ENCODE assay signal across 8 cellular contexts in the genomic region with DNA sequence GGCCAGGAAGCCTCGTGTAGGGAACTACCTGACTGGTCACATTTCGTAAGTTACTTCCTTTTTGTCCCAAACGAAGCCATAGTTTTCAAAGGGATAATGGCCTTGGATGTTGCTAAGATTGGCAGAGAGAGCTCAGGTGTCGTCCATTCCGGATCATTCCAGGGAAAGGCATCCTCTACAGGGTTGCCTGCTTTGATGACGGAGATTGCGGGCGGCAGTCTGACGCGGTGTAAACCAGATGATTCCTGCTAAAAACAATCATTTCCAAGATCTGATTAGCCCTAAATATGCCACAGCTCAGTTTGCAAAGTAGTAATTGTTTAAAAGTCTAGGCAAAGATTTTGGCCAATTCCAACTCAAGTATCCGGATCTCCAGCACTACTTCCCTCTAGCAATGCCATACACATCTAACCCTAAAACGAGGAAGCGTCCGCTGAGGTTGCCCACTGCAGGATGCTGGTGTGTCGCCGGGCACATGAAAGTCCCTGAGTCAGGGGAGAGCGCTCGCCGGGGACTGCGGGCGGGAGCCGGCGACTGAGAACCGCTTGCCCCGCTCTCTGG. TPM values are rescaled to one million over a fixed set of nuclear protein-coding genes. Genes with fewer than 3 reads are reported as not detected.
A peak's percentile ranks its signal among the peaks of the same experiment; 100 is the strongest.
DNase-seq lines count a peak whose midpoint lies in the region; TF ChIP-seq lines count a peak whose summit lies in the region.

No MANE protein-coding gene starts in this region.

- TF ChIP-seq CTCF in AG10803 (conservative IDR thresholded peaks at IDR 0.05; ENCODE audit: low read length), result no peak
- no peak for TF ChIP-seq CTCF in foreskin fibroblast (IDR thresholded peaks at IDR 0.05; ENCODE audit: low read depth, low read length)
- no peak for TF ChIP-seq CTCF in sigmoid colon (IDR thresholded peaks at IDR 0.05)

- H3K27me3 ChIP-seq in H7 (ENCODE audit: control insufficient read depth, insufficient read depth, low read length), result no peaks in the 10 kb centered on the region
- H3K27me3 ChIP-seq in sigmoid colon, result no peaks in the 10 kb centered on the region

- peaks cover 0 to 22% (median 16%) of the 10 kb centered on the region in 4 donors for H3K4me1 ChIP-seq in sigmoid colon

- peak overlapping the region; percentile 91 to 98 (median 95) for H3K27ac ChIP-seq in sigmoid colon

- no peaks in the 10 kb centered on the region for H3K36me3 ChIP-seq in H7 (replicated peaks; ENCODE audit: control insufficient read depth, insufficient read depth, low read length)
- no peaks in the 10 kb centered on the region for H3K36me3 ChIP-seq in sigmoid colon

- DNase-seq in AG10803 (ENCODE audit: low read depth) (peak; percentile 38), H7 (peak; percentile 28), SKM-1 (lab: John Stamatoyannopoulos, UW; ENCODE audit: unreplicated experiment) (peak; percentile 90), foreskin fibroblast (no peak), sigmoid colon (no peak), midbrain (lab: John Stamatoyannopoulos, UW) (no peak), cerebellum (ENCODE audit: low spot score) (no peak), kidney tubule cell (ENCODE audit: low spot score) (no peak)

- no peaks in the 10 kb centered on the region for H3K9me3 ChIP-seq in sigmoid colon

- WGBS in sigmoid colon, 2 donors, result 5 to 13% methylated on average over 25 of the region's 25 CpGs

- H3K4me3 ChIP-seq in AG10803 (ENCODE audit: low read length), result peak overlapping the region; percentile 72
- peak overlapping the region; percentile 75 for H3K4me3 ChIP-seq in H7 (ENCODE audit: insufficient read depth, low read depth, low read length)
- H3K4me3 ChIP-seq in foreskin fibroblast (ENCODE audit: low read depth in 1 of 2, low read length in 2 of 2), result peak overlapping the region; percentile 67 to 80
- peak overlapping the region; percentile 42 to 83 (median 70) for H3K4me3 ChIP-seq in sigmoid colon

- TF ChIP-seq EP300 in sigmoid colon (IDR thresholded peaks at IDR 0.05), result no peak

- intact Hi-C loops in sigmoid colon (cut with DNase I), result loop anchor here (2.0 to 10.0 kb wide), 5 partner anchors 92 to 486 kb away; no protein-coding TSS in a partner anchor

- TF ChIP-seq POLR2A in sigmoid colon (IDR thresholded peaks at IDR 0.05), result no peak

RNA-seq across cellular contexts. Expression of gene MALT1, which starts 0.6 kb away (rescaled TPM):
- 18.9 and 28.6 TPM in 2 replicates for total RNA-seq in H7 (2014; rRNA removed; shearing (Covaris generic))
- 10 to 100 TPM; 17.1 to 22.4 (median 18.4) TPM for total RNA-seq in sigmoid colon
- polyA plus RNA-seq in sigmoid colon, result 10 to 100 TPM in 1 of 3 donors, 1 to 10 TPM in 2; 5.3 to 13.5 (median 5.4) TPM
- 31.1 TPM for total RNA-seq in cerebellum

RNA-seq across cellular contexts. Expression of gene ALPK2, which starts 41.8 kb away (rescaled TPM):
- total RNA-seq in H7 (2014; rRNA removed; shearing (Covaris generic)), result 0.26 and 0.42 TPM in 2 replicates
- total RNA-seq in sigmoid colon (1 to 10 TPM in 1 of 4 donors, under 1 TPM in 2, not detected in 1; 0.36 to 2.0 (median 0.55) TPM), cerebellum (0.45 TPM)
- 1 to 10 TPM in 1 of 3 donors, not detected in 2; 1.5 TPM for polyA plus RNA-seq in sigmoid colon

Comparison
In these comparisons a context has a peak if more than half of its experiments do, and no peak if none do; other contexts are left out.
1. DNase-seq: peak in AG10803 (single experiment), H7 (single experiment) and SKM-1 (single experiment); none in foreskin fibroblast (0 of 2), sigmoid colon (single experiment), midbrain (single experiment), cerebellum (single experiment) and kidney tubule cell (single experiment).
2. Peak in every context shown above with its lines, with median percentiles within 50 percentile points of each other: H3K4me3 ChIP-seq.